ENCODE assay signal across 20 cellular contexts in the genomic region with DNA sequence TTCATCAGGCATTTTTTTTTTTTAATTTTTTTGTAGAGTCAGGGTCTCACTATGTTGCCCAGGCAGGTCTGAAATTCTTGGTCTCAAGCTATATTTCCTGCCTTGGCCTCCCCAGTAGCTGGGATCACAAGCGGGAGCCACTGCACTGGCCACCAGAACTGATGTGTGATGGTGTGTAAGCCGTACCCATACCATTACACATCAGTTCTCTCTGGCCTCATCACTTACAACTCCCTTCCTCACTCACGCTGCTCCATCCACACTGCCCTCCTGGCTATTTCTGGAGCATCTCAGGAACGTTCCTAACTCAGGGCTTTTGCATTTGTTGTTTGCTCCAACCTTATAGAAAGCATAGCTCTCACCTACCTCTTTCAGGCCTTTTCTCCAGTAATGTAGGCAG.
DNase-seq lines count a peak whose midpoint lies in the region; ATAC-seq and TF ChIP-seq lines count a peak whose summit lies in the region.
"Had no signal": no experiment of that assay in that cellular context is flagged by ENCODE, and none has a peak within 500 bp of the region (broad histone marks: within the 10 kb centered on the region; RNA-seq: fewer than 3 reads in every experiment).

No MANE protein-coding gene starts in this region.

- no peaks in the 10 kb centered on the region for H4K20me1 ChIP-seq in hepatocyte (ENCODE audit: insufficient read depth, poor library complexity, severe bottlenecking)

- no peaks in the 10 kb centered on the region for H3K27me3 ChIP-seq in hepatocyte

- no peak for TF ChIP-seq CTCF in hepatocyte (IDR thresholded peaks at IDR 0.05; ENCODE audit: poor library complexity)
- no peak for TF ChIP-seq CTCF in type B pancreatic cell (conservative IDR thresholded peaks at IDR 0.05)

- no peaks in the 10 kb centered on the region for H3K79me2 ChIP-seq in hepatocyte

- H3K4me2 ChIP-seq in hepatocyte: no peak overlapping the region

- peaks cover 23% of the 10 kb centered on the region for H3K4me1 Mint-ChIP-seq in T-helper 1 cell treated with Interleukin-12 subunit alpha and Interleukin-12 subunit beta and Interleukin-4 antibody, amounts not matched to agents 30 μg/mL and 1 μg/mL, for 36 hours (ENCODE audit: low read depth)
- peaks cover 22% of the 10 kb centered on the region for H3K4me1 Mint-ChIP-seq in stimulated activated naive CD8-positive, alpha-beta T cell treated with anti-CD3 and anti-CD28 coated beads, Interleukin-15, Interleukin-2, amounts not matched to agents 100 ng/mL and 50 ng/mL, for 24 hours (ENCODE audit: low read depth)
- peaks cover 24% of the 10 kb centered on the region for H3K4me1 Mint-ChIP-seq in stimulated activated naive CD8-positive, alpha-beta T cell treated with anti-CD3 and anti-CD28 coated beads, Interleukin-15, amount 100 ng/mL, for 72 hours
- peaks cover 14% of the 10 kb centered on the region for H3K4me1 Mint-ChIP-seq in type B pancreatic cell (ENCODE audit: unreplicated experiment)
- H3K4me1 Mint-ChIP-seq: B cell; naive thymus-derived CD8-positive, alpha-beta T cell had no signal

- H3K27ac ChIP-seq in hepatocyte: peak overlapping the region; percentile 47
- H3K27ac ChIP-seq: 22Rv1, lower lobe of right lung had no signal

- no peak overlapping the region for H3K4me3 Mint-ChIP-seq in T-helper 1 cell treated with Interleukin-12 subunit alpha and Interleukin-12 subunit beta and Interleukin-4 antibody, amounts not matched to agents 30 μg/mL and 1 μg/mL, for 36 hours
- no peak overlapping the region for H3K4me3 Mint-ChIP-seq in stimulated activated naive CD8-positive, alpha-beta T cell treated with anti-CD3 and anti-CD28 coated beads, Interleukin-15, Interleukin-2, amounts not matched to agents 100 ng/mL and 50 ng/mL, for 24 hours
- peak overlapping the region in 1 of 2 donors; percentile 55 for H3K4me3 Mint-ChIP-seq in stimulated activated naive CD8-positive, alpha-beta T cell treated with anti-CD3 and anti-CD28 coated beads, Interleukin-15, amount 100 ng/mL, for 72 hours
- no peak overlapping the region for H3K4me3 Mint-ChIP-seq in type B pancreatic cell
- H3K4me3 Mint-ChIP-seq: activated naive CD4-positive, alpha-beta T cell treated with anti-CD3 and anti-CD28 coated beads, Interleukin-2, amount 50 U/mL, for 24 hours; B cell; dendritic cell treated with granulocyte-macrophage colony-stimulating factor and Interleukin-4, amounts not matched to agents 40 ng/mL and 50 ng/mL, for 4 days; naive thymus-derived CD8-positive, alpha-beta T cell had no signal

- no peaks in the 10 kb centered on the region for H3K27me3 Mint-ChIP-seq in T-helper 1 cell treated with Interleukin-12 subunit alpha and Interleukin-12 subunit beta and Interleukin-4 antibody, amounts not matched to agents 30 μg/mL and 1 μg/mL, for 36 hours (ENCODE audit: low read depth)
- no peaks in the 10 kb centered on the region for H3K27me3 Mint-ChIP-seq in stimulated activated naive CD8-positive, alpha-beta T cell treated with anti-CD3 and anti-CD28 coated beads, Interleukin-15, Interleukin-2, amounts not matched to agents 100 ng/mL and 50 ng/mL, for 24 hours
- H3K27me3 Mint-ChIP-seq in stimulated activated naive CD8-positive, alpha-beta T cell treated with anti-CD3 and anti-CD28 coated beads, Interleukin-15, amount 100 ng/mL, for 72 hours: no peaks in the 10 kb centered on the region
- no peaks in the 10 kb centered on the region for H3K27me3 Mint-ChIP-seq in type B pancreatic cell
- H3K27me3 Mint-ChIP-seq: activated naive CD4-positive, alpha-beta T cell treated with anti-CD3 and anti-CD28 coated beads, Interleukin-2, amount 50 U/mL, for 24 hours; naive thymus-derived CD8-positive, alpha-beta T cell had no signal

- no peaks in the 10 kb centered on the region for H3K9me2 ChIP-seq in hepatocyte (replicated peaks; ENCODE audit: insufficient read depth)

- WGBS in hepatocyte (ENCODE audit: low lambda C conversion rate, missing lambda C conversion rate): 82% methylated on average over 4 of the region's 4 CpGs

- H3K36me3 Mint-ChIP-seq in T-helper 1 cell treated with Interleukin-12 subunit alpha and Interleukin-12 subunit beta and Interleukin-4 antibody, amounts not matched to agents 30 μg/mL and 1 μg/mL, for 36 hours (ENCODE audit: low read depth): no peaks in the 10 kb centered on the region
- H3K36me3 Mint-ChIP-seq in stimulated activated naive CD8-positive, alpha-beta T cell treated with anti-CD3 and anti-CD28 coated beads, Interleukin-15, Interleukin-2, amounts not matched to agents 100 ng/mL and 50 ng/mL, for 24 hours (ENCODE audit: low read depth): no peaks in the 10 kb centered on the region
- no peaks in the 10 kb centered on the region for H3K36me3 Mint-ChIP-seq in type B pancreatic cell
- H3K36me3 Mint-ChIP-seq: activated naive CD4-positive, alpha-beta T cell treated with anti-CD3 and anti-CD28 coated beads, Interleukin-2, amount 50 U/mL, for 24 hours; naive thymus-derived CD8-positive, alpha-beta T cell had no signal

- peaks cover 9% of the 10 kb centered on the region for H3K4me1 ChIP-seq in hepatocyte (ENCODE audit: insufficient read depth)
- H3K4me1 ChIP-seq: lower lobe of right lung had no signal

- H3K4me3 ChIP-seq in hepatocyte: no peak overlapping the region
- H3K4me3 ChIP-seq: lower lobe of right lung had no signal

- no peak overlapping the region for H2AFZ ChIP-seq in hepatocyte

- no peak for ATAC-seq in stimulated activated naive CD8-positive, alpha-beta T cell treated with anti-CD3 and anti-CD28 coated beads, Interleukin-15, amount 100 ng/mL, for 72 hours
- ATAC-seq: naive thymus-derived CD8-positive, alpha-beta T cell had no signal

- H3K36me3 ChIP-seq in hepatocyte (replicated peaks; ENCODE audit: insufficient read depth, low read depth): no peaks in the 10 kb centered on the region
- H3K36me3 ChIP-seq: lower lobe of right lung had no signal

- no peaks in the 10 kb centered on the region for H3K9me3 ChIP-seq in hepatocyte (ENCODE audit: low read depth)
- H3K9me3 ChIP-seq: lower lobe of right lung had no signal

- DNase-seq in T-helper 1 cell (no peak), hepatocyte (ENCODE audit: low spot score) (no peak), type B pancreatic cell (ENCODE audit: extremely low spot score, unreplicated experiment) (no peak), NCI-H2171 (lab: John Stamatoyannopoulos, UW) (no peak), kidney tubule cell (ENCODE audit: low spot score) (no peak)
- no peak for DNase-seq in stimulated activated naive CD8-positive, alpha-beta T cell treated with anti-CD3 and anti-CD28 coated beads, Interleukin-15, amount 100 ng/mL, for 72 hours
- DNase-seq: activated CD4-positive, CD25-positive, alpha-beta regulatory T cell; activated CD8-positive, alpha-beta memory T cell treated with anti-CD3 and anti-CD28 coated beads, Interleukin-2, amount 50 U/mL, for 4 hours; COR-L47; lower lobe of right lung; naive thymus-derived CD8-positive, alpha-beta T cell; NCI-H1436; NCI-H748 treated with DMSO at 0.1 percent for 48 hours; SHP77 treated with DMSO at 0.1 percent for 48 hours had no signal

- peak overlapping the region; percentile 67 for H3K27ac Mint-ChIP-seq in T-helper 1 cell treated with Interleukin-12 subunit alpha and Interleukin-12 subunit beta and Interleukin-4 antibody, amounts not matched to agents 30 μg/mL and 1 μg/mL, for 36 hours
- H3K27ac Mint-ChIP-seq in stimulated activated naive CD8-positive, alpha-beta T cell treated with anti-CD3 and anti-CD28 coated beads, Interleukin-15, Interleukin-2, amounts not matched to agents 100 ng/mL and 50 ng/mL, for 24 hours: peak overlapping the region; percentile 30
- peak overlapping the region in 1 of 2 donors; percentile 83 for H3K27ac Mint-ChIP-seq in stimulated activated naive CD8-positive, alpha-beta T cell treated with anti-CD3 and anti-CD28 coated beads, Interleukin-15, amount 100 ng/mL, for 72 hours
- peak overlapping the region; percentile 67 for H3K27ac Mint-ChIP-seq in type B pancreatic cell
- H3K27ac Mint-ChIP-seq: B cell; dendritic cell treated with granulocyte-macrophage colony-stimulating factor and Interleukin-4, amounts not matched to agents 40 ng/mL and 50 ng/mL, for 4 days had no signal

- H3K9me3 Mint-ChIP-seq in T-helper 1 cell treated with Interleukin-12 subunit alpha and Interleukin-12 subunit beta and Interleukin-4 antibody, amounts not matched to agents 30 μg/mL and 1 μg/mL, for 36 hours: no peaks in the 10 kb centered on the region
- no peaks in the 10 kb centered on the region for H3K9me3 Mint-ChIP-seq in stimulated activated naive CD8-positive, alpha-beta T cell treated with anti-CD3 and anti-CD28 coated beads, Interleukin-15, Interleukin-2, amounts not matched to agents 100 ng/mL and 50 ng/mL, for 24 hours
- no peaks in the 10 kb centered on the region for H3K9me3 Mint-ChIP-seq in stimulated activated naive CD8-positive, alpha-beta T cell treated with anti-CD3 and anti-CD28 coated beads, Interleukin-15, amount 100 ng/mL, for 72 hours
- H3K9me3 Mint-ChIP-seq in type B pancreatic cell: no peaks in the 10 kb centered on the region
- H3K9me3 Mint-ChIP-seq: activated naive CD4-positive, alpha-beta T cell treated with anti-CD3 and anti-CD28 coated beads, Interleukin-2, amount 50 U/mL, for 24 hours; dendritic cell treated with granulocyte-macrophage colony-stimulating factor and Interleukin-4, amounts not matched to agents 40 ng/mL and 50 ng/mL, for 4 days; naive thymus-derived CD8-positive, alpha-beta T cell had no signal
